19 cellular contexts compared by ENCODE assay signal in genomic region chr11:67364783-67365525, GRCh38. TPM values are rescaled to one million over a fixed set of nuclear protein-coding genes. Genes with fewer than 3 reads are reported as not detected.
DNase-seq lines count a peak whose midpoint lies in the region; ATAC-seq and TF ChIP-seq lines count a peak whose summit lies in the region.
"Had no signal": no experiment of that assay in that cellular context is flagged by ENCODE, and none has a peak within 500 bp of the region (broad histone marks: within the 10 kb centered on the region; RNA-seq: fewer than 3 reads in every experiment).

No MANE protein-coding gene starts in this region.

- H3K36me3 Mint-ChIP-seq in CD8-positive, alpha-beta memory T cell = peaks cover 0 to 26% (median 2%) of the 10 kb centered on the region in 3 donors
- peaks cover 3% of the 10 kb centered on the region for H3K36me3 Mint-ChIP-seq in IgD-negative memory B cell

- H3K4me3 ChIP-seq in CD8-positive, alpha-beta memory T cell (ENCODE audit: low read length) = no peak overlapping the region
- no peak overlapping the region for H3K4me3 ChIP-seq in ovary
- no peak overlapping the region for H3K4me3 ChIP-seq in coronary artery
- no peak overlapping the region for H3K4me3 ChIP-seq in aorta (ENCODE audit: low read length in 2 of 2)
- H3K4me3 ChIP-seq: left ventricle myocardium inferior, SJCRH30, skin epidermis, tibial artery had no signal

- intact Hi-C loops in ovary (cut with DNase I) (no loop called here), aorta (cut with DNase I) (no loop called here)

- TF ChIP-seq EP300 in ovary (IDR thresholded peaks at IDR 0.05) = no peak

- H3K4me3 Mint-ChIP-seq in CD8-positive, alpha-beta memory T cell = peak overlapping the region; percentile 2 to 75 (median 55)
- peak overlapping the region in 3 of 4 donors; percentile 60 to 63 (median 61) for H3K4me3 Mint-ChIP-seq in IgD-negative memory B cell
- H3K4me3 Mint-ChIP-seq: activated naive CD4-positive, alpha-beta T cell treated with anti-CD3 and anti-CD28 coated beads for 36 hours; T-helper 2 cell treated with Interferon-gamma antibody and Interleukin-4, amounts not matched to agents 5 μg/mL and 100 μg/mL, for 36 hours had no signal

- no peaks in the 10 kb centered on the region for H3K9me3 Mint-ChIP-seq in CD8-positive, alpha-beta memory T cell
- H3K9me3 Mint-ChIP-seq in IgD-negative memory B cell = no peaks in the 10 kb centered on the region
- H3K9me3 Mint-ChIP-seq: activated naive CD4-positive, alpha-beta T cell treated with anti-CD3 and anti-CD28 coated beads for 36 hours; T-helper 2 cell treated with Interferon-gamma antibody and Interleukin-4, amounts not matched to agents 5 μg/mL and 100 μg/mL, for 36 hours had no signal

- POLR2A ChIA-PET in CD8-positive, alpha-beta memory T cell (lab: Charles Lee) = interaction anchor here (0.6 to 1.4 kb wide), 2 partner anchors 12 to 26 kb away, joined by 4 to 8 read pairs; partner anchors contain the start of gene POLD4

- H3K27ac Mint-ChIP-seq in CD8-positive, alpha-beta memory T cell = peak overlapping the region; percentile 35 to 98 (median 94)
- peak overlapping the region; percentile 80 to 90 (median 83) for H3K27ac Mint-ChIP-seq in IgD-negative memory B cell
- H3K27ac Mint-ChIP-seq: activated naive CD4-positive, alpha-beta T cell treated with anti-CD3 and anti-CD28 coated beads for 36 hours; progenitor cell of endocrine pancreas; T-helper 2 cell treated with Interferon-gamma antibody and Interleukin-4, amounts not matched to agents 5 μg/mL and 100 μg/mL, for 36 hours had no signal

- no peaks in the 10 kb centered on the region for H3K27me3 Mint-ChIP-seq in CD8-positive, alpha-beta memory T cell
- no peaks in the 10 kb centered on the region for H3K27me3 Mint-ChIP-seq in IgD-negative memory B cell
- H3K27me3 Mint-ChIP-seq: progenitor cell of endocrine pancreas had no signal

- CTCF ChIA-PET in CD8-positive, alpha-beta memory T cell (lab: Charles Lee) = interaction anchor here (0.8 to 19.6 kb wide), 5 partner anchors 8 to 36 kb away, joined by 3 to 860 read pairs (median 4); partner anchors contain the start of genes CLCF1, POLD4, PPP1CA and RAD9A

- TF ChIP-seq CTCF in ovary (IDR thresholded peaks at IDR 0.05) (no peak), coronary artery (IDR thresholded peaks at IDR 0.05) (no peak)

- no peak overlapping the region for H3K27ac ChIP-seq in CD8-positive, alpha-beta memory T cell (ENCODE audit: low read depth, low read length)
- H3K27ac ChIP-seq in ovary (peak overlapping the region; percentile 30 to 75), coronary artery (no peak overlapping the region), aorta (ENCODE audit: low read depth in 1 of 2, low read length in 2 of 2) (no peak overlapping the region)
- H3K27ac ChIP-seq: foreskin keratinocyte, left ventricle myocardium inferior, SJCRH30 had no signal

- no peaks in the 10 kb centered on the region for H3K36me3 ChIP-seq in CD8-positive, alpha-beta memory T cell (ENCODE audit: insufficient read depth, low read length)
- H3K36me3 ChIP-seq in ovary = no peaks in the 10 kb centered on the region
- H3K36me3 ChIP-seq in aorta (ENCODE audit: control insufficient read depth in 1 of 2, insufficient read depth in 2 of 2, low read length in 1 of 2) = no peaks in the 10 kb centered on the region
- H3K36me3 ChIP-seq: left ventricle myocardium inferior had no signal

- WGBS in ovary, 3 donors = 81 to 88% (median 84%) methylated on average over 20 of the region's 20 CpGs
- 87 to 89% methylated on average over 20 of the region's 20 CpGs for WGBS in aorta, 2 donors

- peaks cover 39% of the 10 kb centered on the region for H3K4me1 ChIP-seq in CD8-positive, alpha-beta memory T cell (ENCODE audit: insufficient read depth, low read length)
- peaks cover 13% of the 10 kb centered on the region for H3K4me1 ChIP-seq in ovary (ENCODE audit: insufficient read depth)
- no peaks in the 10 kb centered on the region for H3K4me1 ChIP-seq in aorta (ENCODE audit: control insufficient read depth in 1 of 2, insufficient read depth in 2 of 2, low read length in 2 of 2)

- no peak for TF ChIP-seq POLR2A in ovary (IDR thresholded peaks at IDR 0.05)

- H3K9me3 ChIP-seq in CD8-positive, alpha-beta memory T cell (ENCODE audit: low read length) = no peaks in the 10 kb centered on the region
- no peaks in the 10 kb centered on the region for H3K9me3 ChIP-seq in ovary
- H3K9me3 ChIP-seq in aorta (ENCODE audit: control insufficient read depth, low read length) = no peaks in the 10 kb centered on the region
- H3K9me3 ChIP-seq: left ventricle myocardium inferior, SJCRH30, tibial artery had no signal

- DNase-seq in CD8-positive, alpha-beta memory T cell = no peak
- DNase-seq in ovary = peak in 1 of 5 donors; percentile 37
- DNase-seq in coronary artery (ENCODE audit: low spot score) = no peak
- DNase-seq in DMS 273 (lab: John Stamatoyannopoulos, UW; ENCODE audit: unreplicated experiment) = no peak
- no peak for DNase-seq in aorta
- DNase-seq: activated CD8-positive, alpha-beta memory T cell treated with anti-CD3 and anti-CD28 coated beads, Interleukin-2, amount 50 U/mL, for 48 hours; activated naive CD4-positive, alpha-beta T cell treated with anti-CD3 and anti-CD28 coated beads for 36 hours; foreskin keratinocyte; left ventricle myocardium inferior; NCI-H2029 treated with DMSO at 0.1 percent for 48 hours; SJCRH30; stimulated activated CD4-positive, alpha-beta T cell treated with anti-CD3 and anti-CD28 coated beads, Interleukin-4, amount 100 ng/mL, for 24 hours; tibial artery had no signal

- peak; percentile 45 for ATAC-seq in esophagus mucosa
- ATAC-seq in aorta (ENCODE audit: low FRiP score) = no peak
- no peak for ATAC-seq in GM18867 (IDR thresholded peaks at IDR 0.05; ENCODE audit: unreplicated experiment)
- ATAC-seq: foreskin keratinocyte had no signal

- peaks cover 60 to 75% (median 64%) of the 10 kb centered on the region in 3 donors for H3K4me1 Mint-ChIP-seq in CD8-positive, alpha-beta memory T cell
- peaks cover 48 to 64% (median 57%) of the 10 kb centered on the region in 3 donors for H3K4me1 Mint-ChIP-seq in IgD-negative memory B cell

- no peaks in the 10 kb centered on the region for H3K27me3 ChIP-seq in CD8-positive, alpha-beta memory T cell (ENCODE audit: insufficient read depth, low read length, poor library complexity, severe bottlenecking)
- H3K27me3 ChIP-seq in ovary = no peaks in the 10 kb centered on the region
- H3K27me3 ChIP-seq in aorta (ENCODE audit: control insufficient read depth in 1 of 2, insufficient read depth in 2 of 2, low read length in 1 of 2) = no peaks in the 10 kb centered on the region
- H3K27me3 ChIP-seq: foreskin keratinocyte, SJCRH30, tibial artery had no signal

RNA-seq across cellular contexts. Expression of gene CLCF1, which starts 8.4 kb away (rescaled TPM):
- 1 to 10 TPM; 3.5 to 4.2 TPM for total RNA-seq in CD8-positive, alpha-beta memory T cell
- 4.6 TPM for polyA plus RNA-seq in CD8-positive, alpha-beta memory T cell
- polyA plus RNA-seq in IgD-negative memory B cell = 5.1 TPM
- total RNA-seq in esophagus mucosa = 1.6 TPM
- 10 to 100 TPM in 1 of 7 donors, 1 to 10 TPM in 6; 3.4 to 22.9 (median 5.0) TPM for total RNA-seq in ovary
- 1 to 10 TPM; 2.5 to 9.6 TPM for polyA plus RNA-seq in ovary
- 10 to 100 TPM in 1 of 2 donors, 1 to 10 TPM in 1; 7.7 to 12.0 TPM for total RNA-seq in aorta
- polyA plus RNA-seq in aorta = 10 to 100 TPM in 1 of 2 donors, 1 to 10 TPM in 1; 2.6 to 19.5 TPM
- total RNA-seq: activated naive CD4-positive, alpha-beta T cell treated with anti-CD3 and anti-CD28 coated beads for 36 hours had no signal

RNA-seq across cellular contexts. Expression of gene POLD4, which starts 11.6 kb away (rescaled TPM):
- 10 to 100 TPM; 32.3 to 37.8 TPM for total RNA-seq in CD8-positive, alpha-beta memory T cell
- 91.2 TPM for polyA plus RNA-seq in CD8-positive, alpha-beta memory T cell
- polyA plus RNA-seq in IgD-negative memory B cell (384 TPM), ovary (10 to 100 TPM; 12.5 to 87.8 TPM), aorta (100 to 1,000 TPM; 175 to 338 TPM)
- total RNA-seq in esophagus mucosa (61.7 TPM), ovary (10 to 100 TPM; 22.6 to 57.7 (median 47.2) TPM), aorta (10 to 100 TPM; 82.7 to 85.1 TPM)

RNA-seq across cellular contexts. Expression of gene RAD9A, which starts 26.8 kb away (rescaled TPM):
- 10 to 100 TPM; 36.8 to 38.8 TPM for total RNA-seq in CD8-positive, alpha-beta memory T cell
- 9.4 TPM for polyA plus RNA-seq in CD8-positive, alpha-beta memory T cell
- polyA plus RNA-seq in IgD-negative memory B cell (12.0 TPM), ovary (10 to 100 TPM in 1 of 2 donors, 1 to 10 TPM in 1; 3.1 to 20.3 TPM), aorta (10 to 100 TPM in 1 of 2 donors, 1 to 10 TPM in 1; 8.8 to 56.2 TPM)
- total RNA-seq in esophagus mucosa (15.3 TPM), ovary (10 to 100 TPM; 13.9 to 51.7 (median 23.5) TPM), aorta (10 to 100 TPM; 14.6 to 25.1 TPM)

RNA-seq across cellular contexts. Expression of gene PPP1CA, which starts 36.7 kb away (rescaled TPM):
- total RNA-seq in CD8-positive, alpha-beta memory T cell = 100 to 1,000 TPM; 338 to 357 TPM
- 564 TPM for polyA plus RNA-seq in CD8-positive, alpha-beta memory T cell
- polyA plus RNA-seq in IgD-negative memory B cell (546 TPM), ovary (10 to 100 TPM; 43.7 to 54.9 TPM), aorta (10 to 100 TPM; 79.6 to 92.0 TPM)
- total RNA-seq in esophagus mucosa (188 TPM), ovary (10 to 100 TPM; 32.2 to 86.9 (median 55.5) TPM), aorta (10 to 100 TPM; 61.7 to 64.8 TPM)

RNA-seq across cellular contexts. Expression of gene TBC1D10C, which starts 38.9 kb away (rescaled TPM):
- 100 to 1,000 TPM; 102 to 105 TPM for total RNA-seq in CD8-positive, alpha-beta memory T cell
- 331 TPM for polyA plus RNA-seq in CD8-positive, alpha-beta memory T cell
- polyA plus RNA-seq in IgD-negative memory B cell = 341 TPM
- total RNA-seq in esophagus mucosa = 1.5 TPM
- 1 to 10 TPM in 3 of 7 donors, under 1 TPM in 4; 0.15 to 2.0 (median 1.00) TPM for total RNA-seq in ovary
- 1 to 10 TPM in 1 of 2 donors, under 1 TPM in 1; 0.32 to 1.6 TPM for polyA plus RNA-seq in ovary
- 1 to 10 TPM; 4.2 to 9.5 TPM for total RNA-seq in aorta
- 1 to 10 TPM; 1.9 to 2.3 TPM for polyA plus RNA-seq in aorta
- total RNA-seq: foreskin keratinocyte, SJCRH30 had no signal
- polyA plus RNA-seq: foreskin keratinocyte had no signal

Comparison
In these comparisons a context has a peak if more than half of its experiments do, and no peak if none do; other contexts are left out.
1. H3K27ac ChIP-seq: peak in ovary (2 of 2); none in CD8-positive, alpha-beta memory T cell (single experiment), coronary artery (0 of 2) and aorta (0 of 2).